12 cellular contexts compared by ENCODE assay signal in the genomic region with DNA sequence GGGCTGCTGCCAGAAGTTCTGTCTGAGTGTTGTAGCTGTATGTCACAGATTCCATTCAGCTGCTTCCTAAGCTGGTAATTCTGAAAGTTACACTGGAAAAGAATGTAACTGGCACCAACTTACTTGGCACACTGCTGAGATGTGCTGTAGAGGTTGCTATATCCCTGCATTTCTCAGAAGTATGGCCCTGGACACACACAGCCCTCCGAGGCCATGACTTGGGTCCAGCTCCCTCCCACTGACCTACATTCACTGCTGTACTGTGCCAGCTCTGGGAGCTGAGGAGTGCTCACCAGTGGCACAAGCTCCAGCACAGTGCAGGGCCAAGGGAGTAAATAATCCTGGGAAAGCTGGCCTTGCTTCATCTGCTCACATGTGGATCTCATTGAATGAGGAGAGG. TPM values are rescaled to one million over a fixed set of nuclear protein-coding genes. Genes with fewer than 3 reads are reported as not detected.
DNase-seq lines count a peak whose midpoint lies in the region; ATAC-seq, FAIRE-seq and TF ChIP-seq lines count a peak whose summit lies in the region.
"Had no signal": no experiment of that assay in that cellular context is flagged by ENCODE, and none has a peak within 500 bp of the region (broad histone marks: within the 10 kb centered on the region; RNA-seq: fewer than 3 reads in every experiment).

No MANE protein-coding gene starts in this region.

- in situ Hi-C loops in G401 (cut with HindIII; ENCODE audit: low sequenced_read_pairs): no loop called here

- no peaks in the 10 kb centered on the region for H3K27me3 Mint-ChIP-seq in chondrocyte (ENCODE audit: low read depth)
- H3K27me3 Mint-ChIP-seq in stimulated activated naive B cell treated with anti-CD40 and anti-IgM and Interleukin-4, amounts not matched to agents 10 μg/mL and 1 μg/mL and 100 μg/mL, for 72 hours: no peaks in the 10 kb centered on the region

- intact Hi-C loops in right lobe of liver (cut with DNase I): no loop called here

- peak overlapping the region; percentile 79 for H3K27ac Mint-ChIP-seq in chondrocyte (ENCODE audit: unreplicated experiment)
- peak overlapping the region; percentile 87 for H3K27ac Mint-ChIP-seq in stimulated activated naive B cell treated with anti-CD40 and anti-IgM and Interleukin-4, amounts not matched to agents 10 μg/mL and 1 μg/mL and 100 μg/mL, for 72 hours
- H3K27ac Mint-ChIP-seq: activated T-helper 2 cell treated with anti-CD3 and anti-CD28 coated beads, Interferon-gamma antibody, Interleukin-2, Interleukin-4, amounts not matched to agents 10 μg/mL and 5 μg/mL and 100 μg/mL, durations not matched to agents 14 hours and 24 hours and 36 hours had no signal

- ATAC-seq in right lobe of liver: peak; percentile 82 to 94 (median 91)
- no peak for ATAC-seq in stimulated activated naive B cell treated with anti-CD40 and anti-IgM and Interleukin-4, amounts not matched to agents 10 μg/mL and 1 μg/mL and 100 μg/mL, for 72 hours (replicated peaks)

- WGBS in right lobe of liver (ENCODE audit: insufficient coverage, low coverage, low lambda C conversion rate, missing lambda C conversion rate): no CpG with 5 or more reads among the region's 1 CpG

- FAIRE-seq in GM12892 (lab: Jason Lieb, UNC) (no peak), urothelium cell line (lab: Jason Lieb, UNC) (no peak)

- H3K4me1 ChIP-seq in right lobe of liver: peaks cover 0 to 46% (median 17%) of the 10 kb centered on the region in 4 donors

- H3K27ac ChIP-seq in right lobe of liver: peak overlapping the region in 2 of 3 donors; percentile 18 to 85

- H3K4me3 ChIP-seq in right lobe of liver: no peak overlapping the region

- DNase-seq in G401 (ENCODE audit: low spot score) (peak; percentile 93), chondrocyte (ENCODE audit: low spot score) (no peak), right lobe of liver (peak; percentile 65 to 94 (median 92)), EL (no peak), DMS79 (lab: John Stamatoyannopoulos, UW) (no peak), GM12892 (ENCODE audit: insufficient read length) (no peak), urothelium cell line (ENCODE audit: low spot score) (no peak)
- DNase-seq in stimulated activated naive B cell treated with anti-CD40 and anti-IgM and Interleukin-4, amounts not matched to agents 10 μg/mL and 1 μg/mL and 100 μg/mL, for 72 hours: no peak
- DNase-seq: activated CD4-positive, alpha-beta T cell treated with anti-CD3 and anti-CD28 coated beads for 48 hours; GOT3; stimulated activated CD4-positive, alpha-beta T cell treated with anti-CD3 and anti-CD28 coated beads, Interleukin-2, amount 100 ng/mL, for 24 hours had no signal

- H3K36me3 Mint-ChIP-seq in chondrocyte (ENCODE audit: low read depth): peaks cover 20% of the 10 kb centered on the region
- H3K36me3 Mint-ChIP-seq in stimulated activated naive B cell treated with anti-CD40 and anti-IgM and Interleukin-4, amounts not matched to agents 10 μg/mL and 1 μg/mL and 100 μg/mL, for 72 hours: peaks cover 48 to 76% of the 10 kb centered on the region in 2 donors

- H3K4me1 Mint-ChIP-seq in chondrocyte (ENCODE audit: low read depth): peaks cover 55% of the 10 kb centered on the region
- H3K4me1 Mint-ChIP-seq in stimulated activated naive B cell treated with anti-CD40 and anti-IgM and Interleukin-4, amounts not matched to agents 10 μg/mL and 1 μg/mL and 100 μg/mL, for 72 hours: peaks cover 45 to 83% of the 10 kb centered on the region in 2 donors

- peaks cover 0 to 33% (median under 1%) of the 10 kb centered on the region in 4 donors for H3K36me3 ChIP-seq in right lobe of liver

- H3K9me3 Mint-ChIP-seq in chondrocyte (ENCODE audit: low read depth): no peaks in the 10 kb centered on the region
- no peaks in the 10 kb centered on the region for H3K9me3 Mint-ChIP-seq in stimulated activated naive B cell treated with anti-CD40 and anti-IgM and Interleukin-4, amounts not matched to agents 10 μg/mL and 1 μg/mL and 100 μg/mL, for 72 hours
- H3K9me3 Mint-ChIP-seq: activated T-helper 2 cell treated with anti-CD3 and anti-CD28 coated beads, Interferon-gamma antibody, Interleukin-2, Interleukin-4, amounts not matched to agents 10 μg/mL and 5 μg/mL and 100 μg/mL, durations not matched to agents 14 hours and 24 hours and 36 hours had no signal

- no peak for TF ChIP-seq CTCF in chondrocyte (IDR thresholded peaks at IDR 0.05)
- no peak for TF ChIP-seq CTCF in right lobe of liver (IDR thresholded peaks at IDR 0.05)

- H3K27me3 ChIP-seq in right lobe of liver: no peaks in the 10 kb centered on the region

- H3K4me3 Mint-ChIP-seq in chondrocyte (ENCODE audit: unreplicated experiment): no peak overlapping the region
- no peak overlapping the region for H3K4me3 Mint-ChIP-seq in stimulated activated naive B cell treated with anti-CD40 and anti-IgM and Interleukin-4, amounts not matched to agents 10 μg/mL and 1 μg/mL and 100 μg/mL, for 72 hours

- H3K9me3 ChIP-seq in right lobe of liver: no peaks in the 10 kb centered on the region

- no peak for TF ChIP-seq POLR2A in right lobe of liver (IDR thresholded peaks at IDR 0.05)
- TF ChIP-seq POLR2A in GM12892 (IDR thresholded peaks at IDR 0.05; ENCODE audit: low read depth, low read length): no peak

RNA-seq across cellular contexts. Expression of gene TMEM217, which starts 25.8 kb away (rescaled TPM):
- 1.2 and 1.4 TPM in 2 replicates for total RNA-seq in G401 (2014; rRNA removed; shearing (Covaris generic))
- total RNA-seq in chondrocyte: 1.8 to 4.5 TPM (median 4.0 TPM) in 3 replicates
- total RNA-seq in right lobe of liver: 1 to 10 TPM in 2 of 6 experiments, under 1 TPM in 3, not detected in 1; 0.15 to 5.2 (median 0.92) TPM
- 1.4 TPM for polyA plus RNA-seq in GM12892 (2012; ENCODE audit: missing spikeins)

RNA-seq across cellular contexts. Expression of gene TBC1D22B, which starts 26.2 kb away (rescaled TPM):
- 6.7 and 12.0 TPM in 2 replicates for total RNA-seq in G401 (2014; rRNA removed; shearing (Covaris generic))
- total RNA-seq in chondrocyte (10.9 to 11.5 TPM (median 10.9 TPM) in 3 replicates), right lobe of liver (1 to 10 TPM; 1.3 to 4.0 (median 2.8) TPM)
- polyA plus RNA-seq in GM12892 (2012; ENCODE audit: missing spikeins): 9.3 TPM

Comparison
In these comparisons a context has a peak if more than half of its experiments do, and no peak if none do; other contexts are left out.
1. DNase-seq: peak in G401 (single experiment) and right lobe of liver (3 of 3); none in chondrocyte (single experiment), stimulated activated naive B cell treated with anti-CD40 and anti-IgM and Interleukin-4, amounts not matched to agents 10 μg/mL and 1 μg/mL and 100 μg/mL, for 72 hours (single experiment), EL (single experiment), DMS79 (single experiment), GM12892 (single experiment) and urothelium cell line (single experiment).
2. ATAC-seq: peak in right lobe of liver (4 of 4); none in stimulated activated naive B cell treated with anti-CD40 and anti-IgM and Interleukin-4, amounts not matched to agents 10 μg/mL and 1 μg/mL and 100 μg/mL, for 72 hours (0 of 2).